Comparison of ENCODE assay signal across 8 cellular contexts in the genomic region with DNA sequence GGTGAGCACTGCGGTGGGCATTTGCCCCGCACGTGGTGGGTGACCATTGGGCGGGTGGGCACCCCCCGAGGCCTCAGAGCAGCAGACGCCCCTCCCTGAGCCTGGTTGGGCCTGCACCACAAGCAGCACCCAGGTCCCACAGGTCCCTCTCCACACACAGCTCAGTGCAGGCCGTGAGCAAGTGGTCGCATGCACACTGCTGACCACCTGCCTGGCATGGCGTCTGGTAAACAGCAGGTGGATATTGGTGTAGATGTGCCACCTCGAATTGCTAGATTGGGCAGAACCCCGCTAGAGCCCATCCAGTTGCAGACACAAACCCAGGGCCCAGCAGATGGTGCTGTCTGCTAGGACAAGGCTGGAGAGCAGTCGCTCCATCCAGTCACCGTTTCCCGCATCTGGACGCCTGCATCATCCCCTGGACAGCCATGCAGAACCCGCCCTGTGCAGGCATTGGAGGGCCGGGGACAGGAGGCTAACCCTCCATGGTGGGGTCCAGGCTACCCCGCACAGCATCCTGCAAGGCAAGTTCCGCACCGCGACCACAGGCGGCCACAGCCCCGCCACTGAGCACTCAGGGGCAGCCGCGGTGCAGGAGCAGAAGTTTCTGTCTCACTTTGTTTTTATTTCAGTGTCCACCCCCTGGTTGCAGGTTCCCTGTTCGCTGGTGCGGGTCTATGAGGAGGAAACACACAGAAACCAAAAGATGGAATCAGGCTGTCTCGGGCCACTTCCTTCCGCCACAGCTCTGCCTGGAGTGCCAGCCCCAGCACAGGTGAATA.
DNase-seq lines count a peak whose midpoint lies in the region; ATAC-seq lines count a peak whose summit lies in the region.

No MANE protein-coding gene starts in this region.

- H3K4me3 Mint-ChIP-seq in T-helper 2 cell treated with Interferon-gamma antibody and Interleukin-4, amounts not matched to agents 5 μg/mL and 100 μg/mL, for 36 hours: peak overlapping the region; percentile 12

- H3K9me3 Mint-ChIP-seq in T-helper 2 cell treated with Interferon-gamma antibody and Interleukin-4, amounts not matched to agents 5 μg/mL and 100 μg/mL, for 36 hours: no peaks in the 10 kb centered on the region

- H3K4me1 Mint-ChIP-seq in T-helper 2 cell treated with Interferon-gamma antibody and Interleukin-4, amounts not matched to agents 5 μg/mL and 100 μg/mL, for 36 hours (ENCODE audit: low read depth): peaks cover 4% of the 10 kb centered on the region

- no peaks in the 10 kb centered on the region for H3K36me3 Mint-ChIP-seq in T-helper 2 cell treated with Interferon-gamma antibody and Interleukin-4, amounts not matched to agents 5 μg/mL and 100 μg/mL, for 36 hours (ENCODE audit: low read depth)

- peaks cover 2% of the 10 kb centered on the region for H3K27me3 Mint-ChIP-seq in T-helper 2 cell treated with Interferon-gamma antibody and Interleukin-4, amounts not matched to agents 5 μg/mL and 100 μg/mL, for 36 hours (ENCODE audit: low read depth)

- ATAC-seq in GM19023 (IDR thresholded peaks at IDR 0.05; ENCODE audit: unreplicated experiment) (peak; percentile 54), GM21576 (IDR thresholded peaks at IDR 0.05; ENCODE audit: unreplicated experiment) (no peak)

- peak in 10 of 14 donors; percentile 5 to 59 (median 14) for DNase-seq in C1 segment of cervical spinal cord (lab: John Stamatoyannopoulos, UW)
- DNase-seq in Kasumi-1 (lab: John Stamatoyannopoulos, UW): peak; percentile 51 to 65
- peak; percentile 32 for DNase-seq in T-helper 2 cell treated with Interferon-gamma antibody and Interleukin-4, amounts not matched to agents 5 μg/mL and 100 μg/mL, for 36 hours (ENCODE audit: low spot score)
- peak; percentile 73 for DNase-seq in astrocyte of the hippocampus (ENCODE audit: low read depth, low spot score)
- peak; percentile 91 for DNase-seq in islet precursor cell
- peak; percentile 70 to 74 for DNase-seq in stimulated activated CD4-positive, alpha-beta T cell treated with anti-CD3 and anti-CD28 coated beads, Interleukin-2, amount 100 ng/mL, for 24 hours

- no peak overlapping the region for H3K27ac Mint-ChIP-seq in T-helper 2 cell treated with Interferon-gamma antibody and Interleukin-4, amounts not matched to agents 5 μg/mL and 100 μg/mL, for 36 hours

Comparison
In these comparisons a context has a peak if more than half of its experiments do, and no peak if none do; other contexts are left out.
1. DNase-seq: peak in every context shown above with its lines; median percentile 91 in islet precursor cell; 73 in astrocyte of the hippocampus; 72 in stimulated activated CD4-positive, alpha-beta T cell treated with anti-CD3 and anti-CD28 coated beads, Interleukin-2, amount 100 ng/mL, for 24 hours; 58 in Kasumi-1; 32 in T-helper 2 cell treated with Interferon-gamma antibody and Interleukin-4, amounts not matched to agents 5 μg/mL and 100 μg/mL, for 36 hours; 14 in C1 segment of cervical spinal cord.